Comparison of ENCODE assay signal across 9 cellular contexts in the genomic region with DNA sequence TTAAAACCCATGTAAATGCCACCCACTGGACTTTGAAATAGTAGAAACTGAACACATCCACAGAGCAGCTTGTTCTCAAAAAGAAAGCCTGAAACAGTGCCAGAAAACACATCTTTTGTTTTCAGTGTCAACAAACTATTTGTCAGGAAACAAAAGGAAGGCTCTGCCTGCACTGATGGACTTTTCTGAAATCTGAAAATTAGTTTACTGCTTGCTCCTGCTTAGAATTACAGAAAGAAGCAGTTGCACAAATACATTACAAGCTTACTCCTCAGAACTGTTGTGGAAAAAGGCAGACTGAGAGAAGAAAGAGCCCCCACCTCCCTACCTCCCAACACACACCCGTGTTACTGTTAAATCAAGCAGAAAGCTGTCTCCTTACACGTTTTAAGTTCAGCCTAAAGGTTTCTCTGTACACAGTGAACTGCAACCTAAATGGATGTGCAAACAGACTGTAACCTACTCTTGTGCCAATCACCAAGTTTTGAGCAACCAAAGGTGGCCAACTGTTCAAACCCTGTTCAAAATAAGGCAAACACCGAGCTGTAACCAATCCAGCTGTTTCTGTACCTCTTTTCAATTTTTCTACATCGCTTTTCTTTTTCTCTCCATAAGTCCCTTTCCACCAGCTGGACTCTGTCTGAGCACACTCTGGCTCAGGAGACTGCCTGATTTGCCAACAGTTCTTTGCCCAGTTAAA.
DNase-seq lines count a peak whose midpoint lies in the region; ATAC-seq and TF ChIP-seq lines count a peak whose summit lies in the region.
"Had no signal": no experiment of that assay in that cellular context is flagged by ENCODE, and none has a peak within 500 bp of the region (broad histone marks: within the 10 kb centered on the region; RNA-seq: fewer than 3 reads in every experiment).

No MANE protein-coding gene starts in this region.

- H3K4me2 ChIP-seq in MM.1S (ENCODE audit: low read depth, low read length) = no peak overlapping the region

- TF ChIP-seq CTCF in VCaP (conservative IDR thresholded peaks at IDR 0.05) = no peak
- TF ChIP-seq CTCF in MM.1S (IDR thresholded peaks at IDR 0.05; ENCODE audit: low read length) = no peak

- peak; percentile 58 for DNase-seq in Ammon's horn (ENCODE audit: low spot score)
- peak; percentile 17 for DNase-seq in left kidney (ENCODE audit: low read depth, low spot score)
- DNase-seq in AG20443 (ENCODE audit: low spot score) = no peak
- no peak for DNase-seq in germinal center (ENCODE audit: low spot score)
- no peak for DNase-seq in effector CD4-positive, alpha-beta T cell
- DNase-seq in MM.1S = no peak
- DNase-seq: NCI-H524 treated with DMSO at 0.1 percent for 48 hours had no signal

- H3K4me3 ChIP-seq in MM.1S (ENCODE audit: low read length) = no peak overlapping the region

- ATAC-seq in GM21576 (IDR thresholded peaks at IDR 0.05; ENCODE audit: unreplicated experiment) = peak; percentile 25

- H3K9me3 ChIP-seq in MM.1S (replicated peaks; ENCODE audit: insufficient read depth, low read length) = no peaks in the 10 kb centered on the region

- H3K27ac ChIP-seq in VCaP (peak overlapping the region; percentile 94), MM.1S (ENCODE audit: low read length) (no peak overlapping the region)

- no peak overlapping the region for H3K9ac ChIP-seq in MM.1S (ENCODE audit: low read length)

- H3K79me2 ChIP-seq in MM.1S (ENCODE audit: low read length) = no peaks in the 10 kb centered on the region

- no peak overlapping the region for H2AFZ ChIP-seq in MM.1S (ENCODE audit: low read length)

- H3F3A ChIP-seq in MM.1S (ENCODE audit: insufficient read depth, low read length) = no peaks in the 10 kb centered on the region

- H3K36me3 ChIP-seq in MM.1S (replicated peaks; ENCODE audit: insufficient read depth, low read length) = no peaks in the 10 kb centered on the region

- no peaks in the 10 kb centered on the region for H4K20me1 ChIP-seq in MM.1S (ENCODE audit: insufficient read depth, low read length)

- H3K4me1 ChIP-seq in MM.1S (ENCODE audit: low read length) = no peaks in the 10 kb centered on the region

- H3K27me3 ChIP-seq in MM.1S (replicated peaks; ENCODE audit: insufficient read depth, low read length) = no peaks in the 10 kb centered on the region

- H3K9me2 ChIP-seq in MM.1S (replicated peaks; ENCODE audit: insufficient read depth, low read length) = no peaks in the 10 kb centered on the region

Comparison
In these comparisons a context has a peak if more than half of its experiments do, and no peak if none do; other contexts are left out.
1. DNase-seq: peak in Ammon's horn (single experiment) and left kidney (single experiment); none in AG20443 (single experiment), germinal center (single experiment), effector CD4-positive, alpha-beta T cell (single experiment) and MM.1S (single experiment).